Comparison of ENCODE assay signal across 28 cellular contexts in the genomic region with DNA sequence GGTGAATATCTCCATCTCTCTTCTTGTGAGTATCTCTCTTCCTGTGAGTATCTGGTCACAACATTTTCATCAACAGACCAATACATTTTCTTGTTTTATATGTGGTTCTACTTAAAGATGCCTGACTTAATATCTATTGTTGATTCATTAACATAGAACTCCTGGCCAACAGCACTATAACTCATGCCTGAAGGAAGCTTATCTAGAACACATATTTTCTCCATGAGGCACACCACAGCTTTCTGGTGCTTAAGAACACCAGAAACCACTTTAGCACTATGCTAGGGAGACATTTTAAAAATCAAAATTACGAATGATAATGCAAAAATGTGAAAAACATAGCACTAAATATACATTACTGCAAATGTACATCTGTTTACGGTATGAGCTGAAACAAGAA.
DNase-seq lines count a peak whose midpoint lies in the region; ATAC-seq and TF ChIP-seq lines count a peak whose summit lies in the region.
"Had no signal": no experiment of that assay in that cellular context is flagged by ENCODE, and none has a peak within 500 bp of the region (broad histone marks: within the 10 kb centered on the region; RNA-seq: fewer than 3 reads in every experiment).

No MANE protein-coding gene starts in this region.

- H3K9me3 Mint-ChIP-seq in stimulated activated naive B cell treated with anti-CD40 and anti-IgM and Interleukin-4, amounts not matched to agents 10 μg/mL and 1 μg/mL and 100 μg/mL, for 72 hours, result peaks cover 0 to 1% of the 10 kb centered on the region in 2 donors
- H3K9me3 Mint-ChIP-seq: activated naive CD4-positive, alpha-beta T cell treated with anti-CD3 and anti-CD28 coated beads, Interleukin-2, amount 10 ng/mL, durations not matched to agents 7 days and 5 days; activated T-cell treated with anti-CD3 and anti-CD28 coated beads, Interleukin-2, amount 50 U/mL, for 4 hours had no signal

- ATAC-seq in GM18909 (IDR thresholded peaks at IDR 0.05; ENCODE audit: poor library complexity, unreplicated experiment), result no peak
- ATAC-seq in stimulated activated naive B cell treated with anti-CD40 and anti-IgM and Interleukin-4, amounts not matched to agents 10 μg/mL and 1 μg/mL and 100 μg/mL, for 72 hours (replicated peaks), result no peak
- no peak for ATAC-seq in GM21390 (IDR thresholded peaks at IDR 0.05; ENCODE audit: unreplicated experiment)
- ATAC-seq: activated T-cell treated with anti-CD3 and anti-CD28 coated beads, Interleukin-2, amount 50 U/mL, for 4 hours; esophagus mucosa; left lobe of liver; natural killer cell; right cardiac atrium; upper lobe of right lung had no signal

- no peaks in the 10 kb centered on the region for H3K36me3 Mint-ChIP-seq in stimulated activated naive B cell treated with anti-CD40 and anti-IgM and Interleukin-4, amounts not matched to agents 10 μg/mL and 1 μg/mL and 100 μg/mL, for 72 hours
- H3K36me3 Mint-ChIP-seq: activated naive CD4-positive, alpha-beta T cell treated with anti-CD3 and anti-CD28 coated beads, Interleukin-2, amount 10 ng/mL, durations not matched to agents 7 days and 5 days; mesothelial cell of epicardium; natural killer cell had no signal

- no peaks in the 10 kb centered on the region for H3K4me1 Mint-ChIP-seq in stimulated activated naive B cell treated with anti-CD40 and anti-IgM and Interleukin-4, amounts not matched to agents 10 μg/mL and 1 μg/mL and 100 μg/mL, for 72 hours
- H3K4me1 Mint-ChIP-seq: activated naive CD4-positive, alpha-beta T cell treated with anti-CD3 and anti-CD28 coated beads, Interleukin-2, amount 10 ng/mL, durations not matched to agents 7 days and 5 days; natural killer cell had no signal

- H3K36me3 ChIP-seq in brain microvascular endothelial cell (replicated peaks) (no peaks in the 10 kb centered on the region), SJCRH30 (no peaks in the 10 kb centered on the region)
- H3K36me3 ChIP-seq: ovary, upper lobe of right lung had no signal

- no peaks in the 10 kb centered on the region for H3K27me3 Mint-ChIP-seq in stimulated activated naive B cell treated with anti-CD40 and anti-IgM and Interleukin-4, amounts not matched to agents 10 μg/mL and 1 μg/mL and 100 μg/mL, for 72 hours
- H3K27me3 Mint-ChIP-seq: activated naive CD4-positive, alpha-beta T cell treated with anti-CD3 and anti-CD28 coated beads, Interleukin-2, amount 10 ng/mL, durations not matched to agents 7 days and 5 days had no signal

- no peak overlapping the region for H3K27ac Mint-ChIP-seq in stimulated activated naive B cell treated with anti-CD40 and anti-IgM and Interleukin-4, amounts not matched to agents 10 μg/mL and 1 μg/mL and 100 μg/mL, for 72 hours
- H3K27ac Mint-ChIP-seq: activated naive CD4-positive, alpha-beta T cell treated with anti-CD3 and anti-CD28 coated beads, Interleukin-2, amount 10 ng/mL, durations not matched to agents 7 days and 5 days; mesothelial cell of epicardium; natural killer cell had no signal

- no peak overlapping the region for H3K4me3 Mint-ChIP-seq in stimulated activated naive B cell treated with anti-CD40 and anti-IgM and Interleukin-4, amounts not matched to agents 10 μg/mL and 1 μg/mL and 100 μg/mL, for 72 hours
- H3K4me3 Mint-ChIP-seq: activated naive CD4-positive, alpha-beta T cell treated with anti-CD3 and anti-CD28 coated beads, Interleukin-2, amount 10 ng/mL, durations not matched to agents 7 days and 5 days; activated T-cell treated with anti-CD3 and anti-CD28 coated beads, Interleukin-2, amount 50 U/mL, for 4 hours; mesothelial cell of epicardium; natural killer cell had no signal

- H3K4me3 ChIP-seq in AG04450 (ENCODE audit: low read depth, low read length) (no peak overlapping the region), brain microvascular endothelial cell (ENCODE audit: low read depth, low read length) (no peak overlapping the region), SJCRH30 (no peak overlapping the region)
- H3K4me3 ChIP-seq: ovary, upper lobe of right lung had no signal

- no peak overlapping the region for H3K27ac ChIP-seq in AG04450 (ENCODE audit: low read depth, low read length)
- H3K27ac ChIP-seq in brain microvascular endothelial cell, result peak overlapping the region; percentile 74
- H3K27ac ChIP-seq in SJCRH30, result no peak overlapping the region
- H3K27ac ChIP-seq: ovary, upper lobe of right lung had no signal

- DNase-seq in AG04450 (ENCODE audit: low read depth, low spot score) (peak; percentile 33), LHCN-M2 (ENCODE audit: low read depth) (peak; percentile 61), brain microvascular endothelial cell (peak; percentile 82), iris pigment epithelial cell (ENCODE audit: low read depth) (peak; percentile 85), SJCRH30 (no peak)
- DNase-seq in stimulated activated naive B cell treated with anti-CD40 and anti-IgM and Interleukin-4, amounts not matched to agents 10 μg/mL and 1 μg/mL and 100 μg/mL, for 72 hours, result no peak
- DNase-seq: activated CD4-positive, alpha-beta T cell treated with anti-CD3 and anti-CD28 coated beads for 4 hours; activated naive CD4-positive, alpha-beta T cell treated with anti-CD3 and anti-CD28 coated beads, Interleukin-2, amount 10 ng/mL, durations not matched to agents 7 days and 5 days; activated T-cell treated with anti-CD3 and anti-CD28 coated beads, Interleukin-2, amount 50 U/mL, for 4 hours; aorta; COR-L47; DMS79 treated with DMSO at 0.1 percent for 48 hours; effector memory CD4-positive, alpha-beta T cell; KG1; natural killer cell; NCI-H187; NCI-H82; ovary; right cardiac atrium; Right ventricle myocardium superior; stimulated activated CD8-positive, alpha-beta memory T cell treated with anti-CD3 and anti-CD28 coated beads, Interleukin-4, amount 100 ng/mL, for 48 hours; T-helper 1 cell; upper lobe of right lung had no signal

- TF ChIP-seq CTCF in AG04450 (IDR thresholded peaks at IDR 0.05; ENCODE audit: low read depth, low read length) (no peak), brain microvascular endothelial cell (IDR thresholded peaks at IDR 0.05; ENCODE audit: low read depth, low read length, missing control alignments) (no peak)

- H3K27me3 ChIP-seq in AG04450 (ENCODE audit: control insufficient read depth, insufficient read depth, low read length) (no peaks in the 10 kb centered on the region), brain microvascular endothelial cell (replicated peaks) (no peaks in the 10 kb centered on the region), SJCRH30 (peaks cover 5% of the 10 kb centered on the region; the same call in 1 of the 2 replicates)
- H3K27me3 ChIP-seq: ovary, upper lobe of right lung had no signal

- H3K9me3 ChIP-seq in AG04450 (ENCODE audit: control insufficient read depth, insufficient read depth, low read length) (no peaks in the 10 kb centered on the region), SJCRH30 (replicated peaks) (no peaks in the 10 kb centered on the region)
- H3K9me3 ChIP-seq: ovary, upper lobe of right lung had no signal

- CTCF ChIA-PET in AG04450 (lab: Charles Lee), result no interaction called here

- no peaks in the 10 kb centered on the region for H3K4me1 ChIP-seq in SJCRH30
- H3K4me1 ChIP-seq: upper lobe of right lung had no signal

- in situ Hi-C loops in brain microvascular endothelial cell (cut with HindIII; ENCODE audit: low pct_ligation_motif_present, low sequenced_read_pairs), result no loop called here

- POLR2A ChIA-PET in AG04450 (lab: Yijun Ruan, JAX), result no interaction called here

Comparison
In these comparisons a context has a peak if more than half of its experiments do, and no peak if none do; other contexts are left out.
1. DNase-seq: peak in AG04450 (single experiment), LHCN-M2 (single experiment), brain microvascular endothelial cell (single experiment) and iris pigment epithelial cell (single experiment); none in stimulated activated naive B cell treated with anti-CD40 and anti-IgM and Interleukin-4, amounts not matched to agents 10 μg/mL and 1 μg/mL and 100 μg/mL, for 72 hours (single experiment) and SJCRH30 (0 of 2).